Comparison of ENCODE assay signal across 8 cellular contexts in genomic region chr11:62025429-62026105, GRCh38. TPM values are rescaled to one million over a fixed set of nuclear protein-coding genes. Genes with fewer than 3 reads are reported as not detected.
DNase-seq lines count a peak whose midpoint lies in the region; ATAC-seq, FAIRE-seq and TF ChIP-seq lines count a peak whose summit lies in the region.

No MANE protein-coding gene starts in this region.

- H3K36me3 ChIP-seq in right lobe of liver = no peaks in the 10 kb centered on the region

- POLR2A ChIA-PET in MCF 10A (lab: Yijun Ruan, JAX) = interaction anchor here (0.8 to 36.1 kb wide), 18 partner anchors 9 to 78 kb away, joined by 3 to 1703 read pairs (median 8); partner anchors contain the start of gene FTH1

- no peaks in the 10 kb centered on the region for H3K9me3 Mint-ChIP-seq in MCF 10A (ENCODE audit: unreplicated experiment)

- TF ChIP-seq CTCF in MCF 10A (IDR thresholded peaks at IDR 0.05; ENCODE audit: unreplicated experiment) (no peak), right lobe of liver (IDR thresholded peaks at IDR 0.05) (no peak), D721Med (IDR thresholded peaks at IDR 0.05; ENCODE audit: insufficient read depth, missing control alignments) (no peak)

- no peak for FAIRE-seq in D721Med (lab: Jason Lieb, UNC)

- H3K4me1 Mint-ChIP-seq in MCF 10A (ENCODE audit: insufficient read depth, unreplicated experiment) = peaks cover 34% of the 10 kb centered on the region

- H3K4me3 Mint-ChIP-seq in MCF 10A (ENCODE audit: unreplicated experiment) = peak overlapping the region; percentile 58

- peaks cover 0 to 10% (median 0%) of the 10 kb centered on the region in 4 donors for H3K4me1 ChIP-seq in right lobe of liver

- peak overlapping the region in 2 of 3 donors; percentile 62 to 73 for H3K27ac ChIP-seq in right lobe of liver

- CTCF ChIA-PET in MCF 10A (lab: Yijun Ruan, JAX) = interaction anchor here (0.5 to 3.3 kb wide), 12 partner anchors 11 to 651 kb away, joined by 3 to 19 read pairs (median 4); partner anchors contain the start of gene FTH1

- no TSS peak for BruUV-seq in MCF 10A (replicated peaks; lab: Mats Ljungman, UMichigan)

- H3K27me3 ChIP-seq in right lobe of liver = no peaks in the 10 kb centered on the region

- H3K36me3 Mint-ChIP-seq in MCF 10A (ENCODE audit: insufficient read depth, unreplicated experiment) = no peaks in the 10 kb centered on the region

- intact Hi-C loops in MCF 10A (cut with micrococcal nuclease) = loop anchor here (1.0 to 2.0 kb wide), 5 partner anchors 12 to 58 kb away; partner anchors contain the start of gene FTH1
- intact Hi-C loops in right lobe of liver (cut with DNase I) = no loop called here

- peak overlapping the region; percentile 97 for H3K27ac Mint-ChIP-seq in MCF 10A (ENCODE audit: low read depth, unreplicated experiment)

- TF ChIP-seq POLR2A in right lobe of liver (IDR thresholded peaks at IDR 0.05) = peak; percentile 54

- no peaks in the 10 kb centered on the region for H3K9me3 ChIP-seq in right lobe of liver

- ATAC-seq in GM18511 (IDR thresholded peaks at IDR 0.05; ENCODE audit: unreplicated experiment) = peak; percentile 82
- peak; percentile 90 to 94 (median 92) for ATAC-seq in right lobe of liver

- DNase-seq in HK-2 (ENCODE audit: unreplicated experiment) = peak; percentile 30
- peak; percentile 82 for DNase-seq in UCSD-AML1 (lab: John Stamatoyannopoulos, UW; ENCODE audit: unreplicated experiment)
- DNase-seq in MCF 10A (ENCODE audit: unreplicated experiment) = peak; percentile 98
- DNase-seq in right lobe of liver = peak; percentile 61 to 71 (median 66)
- peak; percentile 31 for DNase-seq in stimulated activated CD8-positive, alpha-beta memory T cell treated with anti-CD3 and anti-CD28 coated beads, Interleukin-12 subunit alpha, Interleukin-12 subunit beta, amount 100 ng/mL, for 4 hours (ENCODE audit: low read depth)
- DNase-seq in D721Med (ENCODE audit: insufficient read length, low spot score) = no peak
- DNase-seq in iPS-NIHi11 (ENCODE audit: low spot score) = no peak

- H3K27me3 Mint-ChIP-seq in MCF 10A (ENCODE audit: insufficient read depth, unreplicated experiment) = no peaks in the 10 kb centered on the region

- H3K4me3 ChIP-seq in right lobe of liver = peak overlapping the region in 1 of 3 donors; percentile 13

- WGBS in right lobe of liver (ENCODE audit: insufficient coverage, low coverage, low lambda C conversion rate, missing lambda C conversion rate) = 3% methylated on average over 13 of the region's 13 CpGs

RNA-seq across cellular contexts. Expression of gene FTH1, which starts 58.1 kb away (rescaled TPM):
- total RNA-seq in MCF 10A (2022) = 8,367 and 15,492 TPM in 2 replicates
- 1,000 to 10,000 TPM; 1,131 to 2,981 (median 2,140) TPM for total RNA-seq in right lobe of liver

Comparison
In these comparisons a context has a peak if more than half of its experiments do, and no peak if none do; other contexts are left out.
1. DNase-seq: peak in HK-2 (single experiment), UCSD-AML1 (single experiment), MCF 10A (single experiment), right lobe of liver (3 of 3) and stimulated activated CD8-positive, alpha-beta memory T cell treated with anti-CD3 and anti-CD28 coated beads, Interleukin-12 subunit alpha, Interleukin-12 subunit beta, amount 100 ng/mL, for 4 hours (single experiment); none in D721Med (single experiment) and iPS-NIHi11 (single experiment).